Comparison of ENCODE assay signal across 1 cellular context in genomic region chr3:113828605-113829004, GRCh38.
TF ChIP-seq lines count a peak whose summit lies in the region.

No MANE protein-coding gene starts in this region.

TF ChIP-seq in GM23338, 12 proteins besides CTCF, POLR2A, EP300 and RAD21 (continued from another document):
- TF ChIP-seq ZNF462 (CRISPR knock-in tag; IDR thresholded peaks at IDR 0.05): no peak
- TF ChIP-seq STAT1 (IDR thresholded peaks at IDR 0.05; ENCODE audit: unreplicated experiment): no peak
- TF ChIP-seq EZH2phosphoT487 (IDR thresholded peaks at IDR 0.05; ENCODE audit: unreplicated experiment): no peak
- no peak for TF ChIP-seq POLR2AphosphoS5 (IDR thresholded peaks at IDR 0.05; ENCODE audit: low read depth)
